8 cellular contexts compared by ENCODE assay signal in the genomic region with DNA sequence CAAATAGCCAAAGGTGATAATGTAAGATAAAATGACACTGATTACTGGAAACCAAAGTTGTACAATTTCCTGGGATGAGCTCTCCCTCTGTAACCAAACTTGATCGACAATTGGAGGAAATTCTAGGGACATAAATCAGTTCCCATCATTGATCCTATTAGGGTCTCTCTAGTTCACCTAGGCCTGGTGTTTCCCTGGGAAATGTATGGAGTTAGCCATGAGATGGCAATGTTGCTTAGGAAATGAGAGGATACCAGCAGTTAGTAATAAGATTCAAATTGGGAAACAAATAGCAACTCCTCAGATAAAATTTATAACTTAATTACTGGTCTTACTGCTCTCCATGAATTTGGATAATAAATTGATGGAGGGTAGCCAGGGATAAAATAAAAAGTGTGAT. TPM values are rescaled to one million over a fixed set of nuclear protein-coding genes. Genes with fewer than 3 reads are reported as not detected.
DNase-seq lines count a peak whose midpoint lies in the region; ATAC-seq and TF ChIP-seq lines count a peak whose summit lies in the region.
"Had no signal": no experiment of that assay in that cellular context is flagged by ENCODE, and none has a peak within 500 bp of the region (broad histone marks: within the 10 kb centered on the region; RNA-seq: fewer than 3 reads in every experiment).

No MANE protein-coding gene starts in this region.

- TF ChIP-seq CTCF in GM23338 (conservative IDR thresholded peaks at IDR 0.05; ENCODE audit: low read depth in 2 of 2) (peak; percentile 69), endothelial cell (IDR thresholded peaks at IDR 0.05; ENCODE audit: unreplicated experiment) (no peak)

- no peak overlapping the region for H2BK12ac ChIP-seq in neuronal stem cell (ENCODE audit: low read length)

- H2AK5ac ChIP-seq in neuronal stem cell (ENCODE audit: low read depth, low read length) = no peak overlapping the region

- H3K14ac ChIP-seq in neuronal stem cell (ENCODE audit: low read length) = no peak overlapping the region

- H4K91ac ChIP-seq in neuronal stem cell (ENCODE audit: low read depth, low read length, poor library complexity) = no peak overlapping the region

- H3K4me3 Mint-ChIP-seq in GM23338 (no peak overlapping the region), endothelial cell (ENCODE audit: unreplicated experiment) (no peak overlapping the region)
- H3K4me3 Mint-ChIP-seq: activated naive CD4-positive, alpha-beta T cell treated with anti-CD3 and anti-CD28 coated beads, Interleukin-2, amount 50 U/mL, for 24 hours had no signal

- H3K27ac ChIP-seq in GM23338 (ENCODE audit: low read depth) (no peak overlapping the region), neuronal stem cell (replicated peaks; ENCODE audit: low read length) (no peak overlapping the region)

- H2BK5ac ChIP-seq in neuronal stem cell (ENCODE audit: low read length) = no peak overlapping the region

- H2AFZ ChIP-seq in GM23338 (no peak overlapping the region), neuronal stem cell (ENCODE audit: low read length) (no peak overlapping the region)

- no peak overlapping the region for H4K8ac ChIP-seq in neuronal stem cell (ENCODE audit: low read depth, low read length)

- no peaks in the 10 kb centered on the region for H3F3A ChIP-seq in GM23338 (replicated peaks; ENCODE audit: low read depth)

- no peaks in the 10 kb centered on the region for H3K79me1 ChIP-seq in neuronal stem cell (ENCODE audit: low read depth, low read length)

- no peaks in the 10 kb centered on the region for H3K79me2 ChIP-seq in GM23338 (replicated peaks; ENCODE audit: insufficient read depth)

- H3K4me2 ChIP-seq in GM23338 = no peak overlapping the region
- no peak overlapping the region for H3K4me2 ChIP-seq in neuronal stem cell (ENCODE audit: insufficient read depth, low read length, poor library complexity, severe bottlenecking)

- H2BK15ac ChIP-seq in neuronal stem cell (ENCODE audit: low read length) = no peak overlapping the region

- H3K4me1 Mint-ChIP-seq in GM23338 (peaks cover 4% of the 10 kb centered on the region; the same call in 2 of the 3 replicates), endothelial cell (ENCODE audit: unreplicated experiment) (peaks cover 5% of the 10 kb centered on the region)
- H3K4me1 Mint-ChIP-seq: activated naive CD4-positive, alpha-beta T cell treated with anti-CD3 and anti-CD28 coated beads, Interleukin-2, amount 50 U/mL, for 24 hours had no signal

- no peaks in the 10 kb centered on the region for H3K9me3 Mint-ChIP-seq in GM23338
- no peaks in the 10 kb centered on the region for H3K9me3 Mint-ChIP-seq in endothelial cell (ENCODE audit: unreplicated experiment)
- H3K9me3 Mint-ChIP-seq: activated naive CD4-positive, alpha-beta T cell treated with anti-CD3 and anti-CD28 coated beads, Interleukin-2, amount 50 U/mL, for 24 hours had no signal

- H3K4me1 ChIP-seq in GM23338 (ENCODE audit: insufficient read depth) (no peaks in the 10 kb centered on the region), neuronal stem cell (ENCODE audit: control insufficient read depth in 2 of 2, insufficient read depth in 1 of 2, low read depth in 1 of 2, low read length in 2 of 2) (peaks cover 0 to 20% of the 10 kb centered on the region in 2 donors)

- no CpG with 5 or more reads among the region's 1 CpG for WGBS in neuronal stem cell (ENCODE audit: extremely low coverage in 2 of 2, insufficient read length in 2 of 2, insufficient replicate concordance in 1 of 2), 2 donors

- H3K9me2 ChIP-seq in GM23338 (ENCODE audit: insufficient read depth) = no peaks in the 10 kb centered on the region

- H3K36me3 Mint-ChIP-seq in GM23338 (ENCODE audit: low read depth) = no peaks in the 10 kb centered on the region
- H3K36me3 Mint-ChIP-seq in endothelial cell (ENCODE audit: low read depth, unreplicated experiment) = no peaks in the 10 kb centered on the region
- H3K36me3 Mint-ChIP-seq: activated naive CD4-positive, alpha-beta T cell treated with anti-CD3 and anti-CD28 coated beads, Interleukin-2, amount 50 U/mL, for 24 hours had no signal

- ATAC-seq in GM23338 = peak; percentile 77
- no peak for ATAC-seq in HG03196 (IDR thresholded peaks at IDR 0.05; ENCODE audit: unreplicated experiment)

- no peak overlapping the region for H3K4ac ChIP-seq in neuronal stem cell (ENCODE audit: low read length)

- no peak overlapping the region for H2BK120ac ChIP-seq in neuronal stem cell (ENCODE audit: low read depth, low read length)

- H3K18ac ChIP-seq in neuronal stem cell (ENCODE audit: low read length) = no peak overlapping the region

- H3K23ac ChIP-seq in neuronal stem cell (ENCODE audit: low read depth, low read length, poor library complexity) = no peak overlapping the region

- no peaks in the 10 kb centered on the region for H3K36me3 ChIP-seq in GM23338 (ENCODE audit: insufficient read depth)
- H3K36me3 ChIP-seq in neuronal stem cell (replicated peaks in 1 of 2; ENCODE audit: control insufficient read depth in 2 of 2, insufficient read depth in 2 of 2, low read length in 2 of 2) = no peaks in the 10 kb centered on the region

- no peaks in the 10 kb centered on the region for H3K27me3 ChIP-seq in GM23338 (ENCODE audit: insufficient read depth)
- no peaks in the 10 kb centered on the region for H3K27me3 ChIP-seq in neuronal stem cell (ENCODE audit: control insufficient read depth in 3 of 3, insufficient read depth in 3 of 3, low read depth in 1 of 3, low read length in 3 of 3)

- H3K9ac ChIP-seq in neuronal stem cell (ENCODE audit: low read depth, low read length, poor library complexity) = no peak overlapping the region

- H3K9me3 ChIP-seq in neuronal stem cell (replicated peaks in 1 of 2; ENCODE audit: control insufficient read depth in 2 of 2, insufficient read depth in 1 of 2, low read depth in 1 of 2, low read length in 2 of 2) = no peaks in the 10 kb centered on the region

- H3K27ac Mint-ChIP-seq in GM23338 (no peak overlapping the region), endothelial cell (ENCODE audit: unreplicated experiment) (no peak overlapping the region)
- H3K27ac Mint-ChIP-seq: activated naive CD4-positive, alpha-beta T cell treated with anti-CD3 and anti-CD28 coated beads, Interleukin-2, amount 50 U/mL, for 24 hours had no signal

- no peaks in the 10 kb centered on the region for H4K20me1 ChIP-seq in GM23338 (replicated peaks; ENCODE audit: insufficient read depth)

- H3K27me3 Mint-ChIP-seq in GM23338 (ENCODE audit: insufficient read depth, low read depth, poor library complexity) = peaks cover 2% of the 10 kb centered on the region
- no peaks in the 10 kb centered on the region for H3K27me3 Mint-ChIP-seq in endothelial cell (ENCODE audit: unreplicated experiment)

- DNase-seq in GM23338 (ENCODE audit: low spot score) (peak; percentile 69), NCI-H460 (ENCODE audit: extremely low read depth, low read depth) (peak; percentile 8), endothelial cell (ENCODE audit: low spot score) (peak; percentile 26), neuronal stem cell (ENCODE audit: low spot score) (peak; percentile 15), 8988T (no peak)
- DNase-seq in central memory CD4-positive, alpha-beta T cell = no peak

- H3K4me3 ChIP-seq in GM23338 (no peak overlapping the region), neuronal stem cell (ENCODE audit: low read length in 2 of 2) (no peak overlapping the region)

TF ChIP-seq in GM23338, 12 proteins besides CTCF, POLR2A, EP300 and RAD21 (continues in another document):
- no peak for TF ChIP-seq EZH2 (IDR thresholded peaks at IDR 0.05; ENCODE audit: low read depth, unreplicated experiment)
- no peak for TF ChIP-seq POLR2AphosphoS5 (IDR thresholded peaks at IDR 0.05; ENCODE audit: low read depth)
- TF ChIP-seq ZNF331 (CRISPR knock-in tag; IDR thresholded peaks at IDR 0.05; ENCODE audit: low read depth) = no peak
- TF ChIP-seq NANOG (IDR thresholded peaks at IDR 0.05; ENCODE audit: borderline replicate concordance) = no peak
- TF ChIP-seq ETS1 (IDR thresholded peaks at IDR 0.05) = no peak
- TF ChIP-seq CREB1 (CRISPR knock-in tag; IDR thresholded peaks at IDR 0.05; ENCODE audit: low read depth) = no peak

RNA-seq across cellular contexts. Expression of gene SPATA18, which starts 52.2 kb away (rescaled TPM):
- 2.5 and 4.2 TPM in 2 replicates for total RNA-seq in GM23338 (2014; rRNA removed; shearing (Covaris generic))
- 1.3 and 1.5 TPM in 2 replicates for polyA plus RNA-seq in GM23338 (2016; fragmentation: Nextera tagmentation; extraction: Ambion mirVana)
- total RNA-seq in NCI-H460 (2014; rRNA removed; shearing (Covaris generic)) = 4.1 and 5.7 TPM in 2 replicates
- polyA plus RNA-seq in NCI-H460 (2014; cell fraction: nucleus; rRNA removed) = 1.5 and 1.6 TPM in 2 replicates
- total RNA-seq in endothelial cell (ENCODE audit: unreplicated experiment) = 17.3 TPM
- 5.2 TPM for polyA plus RNA-seq in neuronal stem cell (2013, experiment 1 of 2)
- polyA plus RNA-seq in neuronal stem cell (2013, experiment 2 of 2) = 5.5 TPM

Comparison
In these comparisons a context has a peak if more than half of its experiments do, and no peak if none do; other contexts are left out.
1. DNase-seq: peak in GM23338 (single experiment), NCI-H460 (single experiment), endothelial cell (single experiment) and neuronal stem cell (single experiment); none in central memory CD4-positive, alpha-beta T cell (single experiment) and 8988T (single experiment).